Comparison of ENCODE assay signal across 9 cellular contexts in the genomic region with DNA sequence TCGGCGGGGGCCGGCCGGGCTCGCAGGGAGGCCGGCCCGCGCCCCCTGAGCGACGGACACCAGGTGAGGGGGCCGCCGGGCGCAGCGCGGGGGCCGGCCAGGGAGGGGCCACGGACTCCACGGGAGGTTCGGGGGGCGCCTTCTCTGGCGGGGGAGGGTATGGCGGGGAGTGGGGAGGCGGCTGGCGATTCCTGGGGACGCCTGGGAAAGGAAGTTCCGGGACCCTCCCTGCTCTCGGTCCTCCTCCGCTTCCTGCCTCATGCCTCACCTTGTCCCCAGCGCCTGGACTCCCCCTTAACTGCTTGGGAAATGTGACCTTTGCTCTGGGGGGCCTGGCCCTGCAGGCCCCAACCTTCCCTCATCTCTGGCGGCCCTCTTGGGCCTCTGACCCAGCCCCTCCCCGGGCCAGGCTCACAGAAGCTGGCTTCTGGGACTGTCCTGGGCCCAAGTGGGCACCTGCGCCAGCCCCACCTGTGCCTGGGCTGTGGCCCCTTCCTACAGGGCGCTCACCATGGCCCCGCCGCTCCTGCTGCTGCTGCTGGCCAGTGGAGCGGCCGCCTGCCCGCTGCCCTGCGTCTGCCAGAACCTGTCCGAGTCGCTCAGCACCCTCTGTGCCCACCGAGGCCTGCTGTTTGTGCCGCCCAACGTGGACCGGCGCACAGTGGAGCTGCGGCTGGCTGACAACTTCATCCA. TPM values are rescaled to one million over a fixed set of nuclear protein-coding genes. Genes with fewer than 3 reads are reported as not detected.
DNase-seq lines count a peak whose midpoint lies in the region; ATAC-seq, FAIRE-seq and TF ChIP-seq lines count a peak whose summit lies in the region.
"Had no signal": no experiment of that assay in that cellular context is flagged by ENCODE, and none has a peak within 500 bp of the region (broad histone marks: within the 10 kb centered on the region; RNA-seq: fewer than 3 reads in every experiment).

No MANE protein-coding gene starts in this region.

- H3K9me2 ChIP-seq in OCI-LY1 (ENCODE audit: low read depth, low read length): no peaks in the 10 kb centered on the region

- H3K27ac ChIP-seq in OCI-LY1 (ENCODE audit: low read depth, low read length, poor library complexity, severe bottlenecking) (no peak overlapping the region), endothelial cell of umbilical vein (ENCODE audit: insufficient read depth, low read depth, low read length) (peak overlapping the region; percentile 18), rectal smooth muscle tissue (ENCODE audit: low read depth, low read length) (no peak overlapping the region)

- CTCF ChIA-PET in endothelial cell of umbilical vein (lab: Charles Lee): no interaction called here

- TSS peak; percentile 30 for BruUV-seq in endothelial cell of umbilical vein (replicated peaks; lab: Mats Ljungman, UMichigan)

- H3K79me2 ChIP-seq in OCI-LY1 (ENCODE audit: insufficient read depth, low read length): no peaks in the 10 kb centered on the region
- peaks cover 13% of the 10 kb centered on the region for H3K79me2 ChIP-seq in endothelial cell of umbilical vein (ENCODE audit: control insufficient read depth, insufficient read depth, low read length)

- no peaks in the 10 kb centered on the region for H4K20me1 ChIP-seq in OCI-LY1 (ENCODE audit: insufficient read depth, low read length)
- no peaks in the 10 kb centered on the region for H4K20me1 ChIP-seq in endothelial cell of umbilical vein (replicated peaks; ENCODE audit: control insufficient read depth, extremely low read depth, insufficient read depth, low read length)

- H3F3A ChIP-seq in OCI-LY1 (ENCODE audit: insufficient read depth, low read length): no peaks in the 10 kb centered on the region

- H3K9me1 ChIP-seq in endothelial cell of umbilical vein (replicated peaks; ENCODE audit: control insufficient read depth, extremely low read depth, insufficient read depth, low read length): no peaks in the 10 kb centered on the region

- no peak for TF ChIP-seq POLR2A in endothelial cell of umbilical vein (IDR thresholded peaks at IDR 0.05; ENCODE audit: low read depth, low read length)

- H3K9ac ChIP-seq in OCI-LY1 (ENCODE audit: low read length): no peak overlapping the region
- H3K9ac ChIP-seq in endothelial cell of umbilical vein (replicated peaks; ENCODE audit: extremely low read depth, insufficient read depth, low read length): peak overlapping the region; percentile 42
- H3K9ac ChIP-seq in rectal smooth muscle tissue (ENCODE audit: low read length): no peak overlapping the region

- H3K36me3 ChIP-seq in OCI-LY1 (ENCODE audit: insufficient read depth, low read length): no peaks in the 10 kb centered on the region
- H3K36me3 ChIP-seq in endothelial cell of umbilical vein (ENCODE audit: control insufficient read depth in 2 of 2, extremely low read depth in 1 of 2, insufficient read depth in 2 of 2, low read length in 2 of 2): no peaks in the 10 kb centered on the region
- no peaks in the 10 kb centered on the region for H3K36me3 ChIP-seq in rectal smooth muscle tissue (ENCODE audit: control insufficient read depth, insufficient read depth, low read length)

- H3K27me3 ChIP-seq in OCI-LY1 (ENCODE audit: insufficient read depth, low read length) (peaks cover 11% of the 10 kb centered on the region; the same call in 1 of the 2 replicates), endothelial cell of umbilical vein (ENCODE audit: control insufficient read depth in 2 of 2, insufficient read depth in 2 of 2, low read length in 2 of 2) (no peaks in the 10 kb centered on the region), rectal smooth muscle tissue (ENCODE audit: control insufficient read depth, insufficient read depth, low read length) (no peaks in the 10 kb centered on the region)

- POLR2A ChIA-PET in endothelial cell of umbilical vein (lab: Charles Lee): no interaction called here

- H3K9me3 ChIP-seq in OCI-LY1 (ENCODE audit: low read length) (no peaks in the 10 kb centered on the region), endothelial cell of umbilical vein (replicated peaks; ENCODE audit: control insufficient read depth, insufficient read depth, low read length) (no peaks in the 10 kb centered on the region)

- H3K4me3 ChIP-seq in OCI-LY1 (ENCODE audit: low read depth, low read length, poor library complexity, severe bottlenecking) (peak overlapping the region; percentile 34), endothelial cell of umbilical vein (replicated peaks in 1 of 3; ENCODE audit: insufficient read depth in 1 of 3, low read depth in 1 of 3, low read length in 3 of 3) (peak overlapping the region; percentile 43 to 59 (median 54)), rectal smooth muscle tissue (ENCODE audit: low read length) (peak overlapping the region; percentile 33)

- intact Hi-C loops in endothelial cell of umbilical vein (cut with micrococcal nuclease): loop anchor here (2.0 kb wide), 3 partner anchors 15 to 117 kb away; a partner anchor contains a TSS

- H3K4me1 ChIP-seq in OCI-LY1 (ENCODE audit: insufficient read depth, low read length, severe bottlenecking) (peaks cover 11% of the 10 kb centered on the region), endothelial cell of umbilical vein (ENCODE audit: control insufficient read depth, extremely low read depth, insufficient read depth, low read length) (peaks cover 9% of the 10 kb centered on the region), rectal smooth muscle tissue (ENCODE audit: control insufficient read depth, insufficient read depth, low read length) (peaks cover 5% of the 10 kb centered on the region)

- TF ChIP-seq CTCF in OCI-LY1 (IDR thresholded peaks at IDR 0.05; ENCODE audit: low read length) (no peak), endothelial cell of umbilical vein (IDR thresholded peaks at IDR 0.05; ENCODE audit: extremely low read depth in 1 of 2, insufficient read depth in 1 of 2, low read depth in 1 of 2, low read length in 2 of 2) (no peak)

- ATAC-seq in HG03378 (IDR thresholded peaks at IDR 0.05; ENCODE audit: unreplicated experiment): no peak
- no peak for ATAC-seq in GM18861 (IDR thresholded peaks at IDR 0.05; ENCODE audit: unreplicated experiment)

- H2AFZ ChIP-seq in OCI-LY1 (ENCODE audit: low read length): no peak overlapping the region
- H2AFZ ChIP-seq in endothelial cell of umbilical vein (ENCODE audit: low read depth, low read length): peak overlapping the region; percentile 81

- H3K4me2 ChIP-seq in OCI-LY1 (ENCODE audit: low read length) (0 out of 2 replicates have a peak overlapping the region, but pooled peaks have one; percentile 16), endothelial cell of umbilical vein (ENCODE audit: insufficient read depth, low read length) (peak overlapping the region; percentile 66)

- dilution Hi-C loops in endothelial cell of umbilical vein (cut with MboI; ENCODE audit: extremely low pct_ligation_motif_present, low sequenced_read_pairs): no loop called here

- peak; percentile 27 for DNase-seq in NCI-H82 (lab: John Stamatoyannopoulos, UW)
- no peak for DNase-seq in NCI-H82 treated with DMSO at 0.1 percent for 48 hours (lab: John Stamatoyannopoulos, UW; ENCODE audit: unreplicated experiment)
- no peak for DNase-seq in endothelial cell of umbilical vein (ENCODE audit: low read depth, low spot score)
- DNase-seq in SIG-M5 (lab: John Stamatoyannopoulos, UW): no peak

- no peak for FAIRE-seq in endothelial cell of umbilical vein (lab: Jason Lieb, UNC)
- FAIRE-seq: G401.6 had no signal

TF ChIP-seq in endothelial cell of umbilical vein, 7 proteins besides CTCF, POLR2A, EP300 and RAD21:
- TF ChIP-seq GATA2 (IDR thresholded peaks at IDR 0.05; ENCODE audit: insufficient read depth, insufficient read length, low read depth, low read length): no peak
- TF ChIP-seq, protein P1, sequence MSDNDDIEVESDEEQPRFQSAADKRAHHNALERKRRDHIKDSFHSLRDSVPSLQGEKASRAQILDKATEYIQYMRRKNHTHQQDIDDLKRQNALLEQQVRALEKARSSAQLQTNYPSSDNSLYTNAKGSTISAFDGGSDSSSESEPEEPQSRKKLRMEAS (IDR thresholded peaks at IDR 0.05; ENCODE audit: insufficient read depth, insufficient read length): no peak
- TF ChIP-seq JUN (IDR thresholded peaks at IDR 0.05; ENCODE audit: borderline replicate concordance, insufficient read depth, insufficient read length, low read depth): no peak
- peak; percentile 0 for TF ChIP-seq POLR2AphosphoS5 (IDR thresholded peaks at IDR 0.05; ENCODE audit: insufficient read depth, low read depth, low read length)
- TF ChIP-seq FOS (IDR thresholded peaks at IDR 0.05; ENCODE audit: borderline replicate concordance, insufficient read depth, low read length): no peak

RNA-seq across cellular contexts. Expression of a gene that starts 0.5 kb away (rescaled TPM):
- total RNA-seq in endothelial cell of umbilical vein: 36.7 and 37.4 TPM in 2 replicates
- 22.3 and 38.3 TPM in 2 replicates for polyA plus RNA-seq in endothelial cell of umbilical vein
- 9.2 and 14.6 TPM in 2 replicates for polyA plus RNA-seq in endothelial cell of umbilical vein (2011; cell fraction: cytosol; rRNA removed)
- 17.3 and 19.5 TPM in 2 replicates for polyA plus RNA-seq in endothelial cell of umbilical vein (2011; cell fraction: nucleus; rRNA removed)
- 16.7 and 27.1 TPM in 2 replicates for polyA plus RNA-seq in endothelial cell of umbilical vein (2012)
- 7.3 and 9.2 TPM in 2 replicates for polyA minus RNA-seq in endothelial cell of umbilical vein
- polyA minus RNA-seq in endothelial cell of umbilical vein (2011; cell fraction: cytosol; rRNA and poly(A)+ RNA removed): 91.4 TPM
- 3.5 and 6.1 TPM in 2 replicates for polyA minus RNA-seq in endothelial cell of umbilical vein (2011; cell fraction: nucleus; rRNA and poly(A)+ RNA removed)

RNA-seq across cellular contexts. Expression of a gene that starts 14.1 kb away (rescaled TPM):
- total RNA-seq in endothelial cell of umbilical vein: 26.9 and 27.8 TPM in 2 replicates
- polyA plus RNA-seq in endothelial cell of umbilical vein: 47.4 and 75.0 TPM in 2 replicates
- polyA plus RNA-seq in endothelial cell of umbilical vein (2011; cell fraction: cytosol; rRNA removed): 25.6 and 30.7 TPM in 2 replicates
- polyA plus RNA-seq in endothelial cell of umbilical vein (2011; cell fraction: nucleus; rRNA removed): 45.7 and 58.7 TPM in 2 replicates
- 19.2 and 22.2 TPM in 2 replicates for polyA plus RNA-seq in endothelial cell of umbilical vein (2012)
- 19.5 and 27.4 TPM in 2 replicates for polyA minus RNA-seq in endothelial cell of umbilical vein
- polyA minus RNA-seq in endothelial cell of umbilical vein (2011; cell fraction: cytosol; rRNA and poly(A)+ RNA removed): 28.8 TPM
- 15.4 and 22.8 TPM in 2 replicates for polyA minus RNA-seq in endothelial cell of umbilical vein (2011; cell fraction: nucleus; rRNA and poly(A)+ RNA removed)
